In the genomic region with DNA sequence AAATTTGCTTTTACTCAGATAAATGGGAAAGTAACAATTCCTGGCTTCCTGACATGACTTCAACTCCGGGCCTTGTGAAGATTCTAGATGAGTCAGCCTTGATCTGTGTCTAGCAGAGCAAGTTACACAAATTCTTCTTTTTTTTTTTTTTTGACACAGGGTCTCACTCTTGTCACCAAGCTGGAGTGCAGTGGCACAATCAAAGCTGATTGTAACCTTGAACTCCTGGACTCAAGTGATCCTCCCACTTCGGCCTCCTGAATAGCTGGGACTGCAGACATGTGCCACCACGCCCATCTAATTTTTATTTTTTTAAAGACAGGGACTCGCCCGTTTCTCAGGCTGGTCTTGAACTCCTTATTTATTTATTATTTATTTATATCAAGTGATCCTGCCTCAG, we compare ENCODE assay signal across 1 cellular context.
TF ChIP-seq lines count a peak whose summit lies in the region.

No MANE protein-coding gene starts in this region.

TF ChIP-seq in HepG2, 621 proteins besides CTCF, POLR2A, EP300 and RAD21 (continued from another document and continues in another):
- TF ChIP-seq, protein P1, sequence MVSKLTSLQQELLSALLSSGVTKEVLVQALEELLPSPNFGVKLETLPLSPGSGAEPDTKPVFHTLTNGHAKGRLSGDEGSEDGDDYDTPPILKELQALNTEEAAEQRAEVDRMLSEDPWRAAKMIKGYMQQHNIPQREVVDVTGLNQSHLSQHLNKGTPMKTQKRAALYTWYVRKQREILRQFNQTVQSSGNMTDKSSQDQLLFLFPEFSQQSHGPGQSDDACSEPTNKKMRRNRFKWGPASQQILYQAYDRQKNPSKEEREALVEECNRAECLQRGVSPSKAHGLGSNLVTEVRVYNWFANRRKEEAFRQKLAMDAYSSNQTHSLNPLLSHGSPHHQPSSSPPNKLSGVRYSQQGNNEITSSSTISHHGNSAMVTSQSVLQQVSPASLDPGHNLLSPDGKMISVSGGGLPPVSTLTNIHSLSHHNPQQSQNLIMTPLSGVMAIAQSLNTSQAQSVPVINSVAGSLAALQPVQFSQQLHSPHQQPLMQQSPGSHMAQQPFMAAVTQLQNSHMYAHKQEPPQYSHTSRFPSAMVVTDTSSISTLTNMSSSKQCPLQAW (CRISPR knock-in tag; IDR thresholded peaks at IDR 0.05), result peak; percentile 49; the same call in 1 of the 2 replicates
- TF ChIP-seq ZNF777 (CRISPR knock-in tag; IDR thresholded peaks at IDR 0.05), result no peak
- no peak for TF ChIP-seq CREB1 (IDR thresholded peaks at IDR 0.05)
- peak; percentile 61 for TF ChIP-seq CREB1 (CRISPR knock-in tag; IDR thresholded peaks at IDR 0.05)
- TF ChIP-seq ZNF572 (CRISPR knock-in tag; IDR thresholded peaks at IDR 0.05), result no peak
- no peak for TF ChIP-seq RFX5 (IDR thresholded peaks at IDR 0.05; ENCODE audit: low read depth, low read length)
- peak; percentile 89 for TF ChIP-seq MED1 (CRISPR knock-in tag; IDR thresholded peaks at IDR 0.05)
- TF ChIP-seq, protein P2, sequence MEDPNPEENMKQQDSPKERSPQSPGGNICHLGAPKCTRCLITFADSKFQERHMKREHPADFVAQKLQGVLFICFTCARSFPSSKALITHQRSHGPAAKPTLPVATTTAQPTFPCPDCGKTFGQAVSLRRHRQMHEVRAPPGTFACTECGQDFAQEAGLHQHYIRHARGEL (CRISPR knock-in tag; IDR thresholded peaks at IDR 0.05), result no peak
- TF ChIP-seq ZNF570 (CRISPR knock-in tag; IDR thresholded peaks at IDR 0.05; ENCODE audit: borderline replicate concordance), result no peak
- TF ChIP-seq KAT8 (CRISPR knock-in tag; IDR thresholded peaks at IDR 0.05), result peak; percentile 67
- TF ChIP-seq RBAK (CRISPR knock-in tag; IDR thresholded peaks at IDR 0.05), result no peak
- TF ChIP-seq XBP1 (CRISPR knock-in tag; IDR thresholded peaks at IDR 0.05), result no peak
- no peak for TF ChIP-seq MTF2 (CRISPR knock-in tag; IDR thresholded peaks at IDR 0.05; ENCODE audit: borderline replicate concordance)
- TF ChIP-seq ZNF235 (CRISPR knock-in tag; IDR thresholded peaks at IDR 0.05; ENCODE audit: borderline replicate concordance), result no peak
- TF ChIP-seq, protein P3, sequence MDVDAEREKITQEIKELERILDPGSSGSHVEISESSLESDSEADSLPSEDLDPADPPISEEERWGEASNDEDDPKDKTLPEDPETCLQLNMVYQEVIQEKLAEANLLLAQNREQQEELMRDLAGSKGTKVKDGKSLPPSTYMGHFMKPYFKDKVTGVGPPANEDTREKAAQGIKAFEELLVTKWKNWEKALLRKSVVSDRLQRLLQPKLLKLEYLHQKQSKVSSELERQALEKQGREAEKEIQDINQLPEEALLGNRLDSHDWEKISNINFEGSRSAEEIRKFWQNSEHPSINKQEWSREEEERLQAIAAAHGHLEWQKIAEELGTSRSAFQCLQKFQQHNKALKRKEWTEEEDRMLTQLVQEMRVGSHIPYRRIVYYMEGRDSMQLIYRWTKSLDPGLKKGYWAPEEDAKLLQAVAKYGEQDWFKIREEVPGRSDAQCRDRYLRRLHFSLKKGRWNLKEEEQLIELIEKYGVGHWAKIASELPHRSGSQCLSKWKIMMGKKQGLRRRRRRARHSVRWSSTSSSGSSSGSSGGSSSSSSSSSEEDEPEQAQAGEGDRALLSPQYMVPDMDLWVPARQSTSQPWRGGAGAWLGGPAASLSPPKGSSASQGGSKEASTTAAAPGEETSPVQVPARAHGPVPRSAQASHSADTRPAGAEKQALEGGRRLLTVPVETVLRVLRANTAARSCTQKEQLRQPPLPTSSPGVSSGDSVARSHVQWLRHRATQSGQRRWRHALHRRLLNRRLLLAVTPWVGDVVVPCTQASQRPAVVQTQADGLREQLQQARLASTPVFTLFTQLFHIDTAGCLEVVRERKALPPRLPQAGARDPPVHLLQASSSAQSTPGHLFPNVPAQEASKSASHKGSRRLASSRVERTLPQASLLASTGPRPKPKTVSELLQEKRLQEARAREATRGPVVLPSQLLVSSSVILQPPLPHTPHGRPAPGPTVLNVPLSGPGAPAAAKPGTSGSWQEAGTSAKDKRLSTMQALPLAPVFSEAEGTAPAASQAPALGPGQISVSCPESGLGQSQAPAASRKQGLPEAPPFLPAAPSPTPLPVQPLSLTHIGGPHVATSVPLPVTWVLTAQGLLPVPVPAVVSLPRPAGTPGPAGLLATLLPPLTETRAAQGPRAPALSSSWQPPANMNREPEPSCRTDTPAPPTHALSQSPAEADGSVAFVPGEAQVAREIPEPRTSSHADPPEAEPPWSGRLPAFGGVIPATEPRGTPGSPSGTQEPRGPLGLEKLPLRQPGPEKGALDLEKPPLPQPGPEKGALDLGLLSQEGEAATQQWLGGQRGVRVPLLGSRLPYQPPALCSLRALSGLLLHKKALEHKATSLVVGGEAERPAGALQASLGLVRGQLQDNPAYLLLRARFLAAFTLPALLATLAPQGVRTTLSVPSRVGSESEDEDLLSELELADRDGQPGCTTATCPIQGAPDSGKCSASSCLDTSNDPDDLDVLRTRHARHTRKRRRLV (CRISPR knock-in tag; IDR thresholded peaks at IDR 0.05), result no peak
- TF ChIP-seq GATA4 (IDR thresholded peaks at IDR 0.05; ENCODE audit: borderline replicate concordance, low read depth), result peak; percentile 32; the same call in 1 of the 2 replicates
- TF ChIP-seq, protein P4, sequence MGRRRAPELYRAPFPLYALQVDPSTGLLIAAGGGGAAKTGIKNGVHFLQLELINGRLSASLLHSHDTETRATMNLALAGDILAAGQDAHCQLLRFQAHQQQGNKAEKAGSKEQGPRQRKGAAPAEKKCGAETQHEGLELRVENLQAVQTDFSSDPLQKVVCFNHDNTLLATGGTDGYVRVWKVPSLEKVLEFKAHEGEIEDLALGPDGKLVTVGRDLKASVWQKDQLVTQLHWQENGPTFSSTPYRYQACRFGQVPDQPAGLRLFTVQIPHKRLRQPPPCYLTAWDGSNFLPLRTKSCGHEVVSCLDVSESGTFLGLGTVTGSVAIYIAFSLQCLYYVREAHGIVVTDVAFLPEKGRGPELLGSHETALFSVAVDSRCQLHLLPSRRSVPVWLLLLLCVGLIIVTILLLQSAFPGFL (CRISPR knock-in tag; IDR thresholded peaks at IDR 0.05), result no peak
- TF ChIP-seq, protein P5, sequence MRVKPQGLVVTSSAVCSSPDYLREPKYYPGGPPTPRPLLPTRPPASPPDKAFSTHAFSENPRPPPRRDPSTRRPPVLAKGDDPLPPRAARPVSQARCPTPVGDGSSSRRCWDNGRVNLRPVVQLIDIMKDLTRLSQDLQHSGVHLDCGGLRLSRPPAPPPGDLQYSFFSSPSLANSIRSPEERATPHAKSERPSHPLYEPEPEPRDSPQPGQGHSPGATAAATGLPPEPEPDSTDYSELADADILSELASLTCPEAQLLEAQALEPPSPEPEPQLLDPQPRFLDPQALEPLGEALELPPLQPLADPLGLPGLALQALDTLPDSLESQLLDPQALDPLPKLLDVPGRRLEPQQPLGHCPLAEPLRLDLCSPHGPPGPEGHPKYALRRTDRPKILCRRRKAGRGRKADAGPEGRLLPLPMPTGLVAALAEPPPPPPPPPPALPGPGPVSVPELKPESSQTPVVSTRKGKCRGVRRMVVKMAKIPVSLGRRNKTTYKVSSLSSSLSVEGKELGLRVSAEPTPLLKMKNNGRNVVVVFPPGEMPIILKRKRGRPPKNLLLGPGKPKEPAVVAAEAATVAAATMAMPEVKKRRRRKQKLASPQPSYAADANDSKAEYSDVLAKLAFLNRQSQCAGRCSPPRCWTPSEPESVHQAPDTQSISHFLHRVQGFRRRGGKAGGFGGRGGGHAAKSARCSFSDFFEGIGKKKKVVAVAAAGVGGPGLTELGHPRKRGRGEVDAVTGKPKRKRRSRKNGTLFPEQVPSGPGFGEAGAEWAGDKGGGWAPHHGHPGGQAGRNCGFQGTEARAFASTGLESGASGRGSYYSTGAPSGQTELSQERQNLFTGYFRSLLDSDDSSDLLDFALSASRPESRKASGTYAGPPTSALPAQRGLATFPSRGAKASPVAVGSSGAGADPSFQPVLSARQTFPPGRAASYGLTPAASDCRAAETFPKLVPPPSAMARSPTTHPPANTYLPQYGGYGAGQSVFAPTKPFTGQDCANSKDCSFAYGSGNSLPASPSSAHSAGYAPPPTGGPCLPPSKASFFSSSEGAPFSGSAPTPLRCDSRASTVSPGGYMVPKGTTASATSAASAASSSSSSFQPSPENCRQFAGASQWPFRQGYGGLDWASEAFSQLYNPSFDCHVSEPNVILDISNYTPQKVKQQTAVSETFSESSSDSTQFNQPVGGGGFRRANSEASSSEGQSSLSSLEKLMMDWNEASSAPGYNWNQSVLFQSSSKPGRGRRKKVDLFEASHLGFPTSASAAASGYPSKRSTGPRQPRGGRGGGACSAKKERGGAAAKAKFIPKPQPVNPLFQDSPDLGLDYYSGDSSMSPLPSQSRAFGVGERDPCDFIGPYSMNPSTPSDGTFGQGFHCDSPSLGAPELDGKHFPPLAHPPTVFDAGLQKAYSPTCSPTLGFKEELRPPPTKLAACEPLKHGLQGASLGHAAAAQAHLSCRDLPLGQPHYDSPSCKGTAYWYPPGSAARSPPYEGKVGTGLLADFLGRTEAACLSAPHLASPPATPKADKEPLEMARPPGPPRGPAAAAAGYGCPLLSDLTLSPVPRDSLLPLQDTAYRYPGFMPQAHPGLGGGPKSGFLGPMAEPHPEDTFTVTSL (CRISPR knock-in tag; IDR thresholded peaks at IDR 0.05; ENCODE audit: borderline replicate concordance), result peak; percentile 96
- TF ChIP-seq, protein P6, sequence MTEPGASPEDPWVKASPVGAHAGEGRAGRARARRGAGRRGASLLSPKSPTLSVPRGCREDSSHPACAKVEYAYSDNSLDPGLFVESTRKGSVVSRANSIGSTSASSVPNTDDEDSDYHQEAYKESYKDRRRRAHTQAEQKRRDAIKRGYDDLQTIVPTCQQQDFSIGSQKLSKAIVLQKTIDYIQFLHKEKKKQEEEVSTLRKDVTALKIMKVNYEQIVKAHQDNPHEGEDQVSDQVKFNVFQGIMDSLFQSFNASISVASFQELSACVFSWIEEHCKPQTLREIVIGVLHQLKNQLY (CRISPR knock-in tag; IDR thresholded peaks at IDR 0.05), result peak; percentile 26; the same call in 1 of the 2 replicates
- no peak for TF ChIP-seq PHB2 (IDR thresholded peaks at IDR 0.05; ENCODE audit: partially characterized antibody)
- TF ChIP-seq, protein P7, sequence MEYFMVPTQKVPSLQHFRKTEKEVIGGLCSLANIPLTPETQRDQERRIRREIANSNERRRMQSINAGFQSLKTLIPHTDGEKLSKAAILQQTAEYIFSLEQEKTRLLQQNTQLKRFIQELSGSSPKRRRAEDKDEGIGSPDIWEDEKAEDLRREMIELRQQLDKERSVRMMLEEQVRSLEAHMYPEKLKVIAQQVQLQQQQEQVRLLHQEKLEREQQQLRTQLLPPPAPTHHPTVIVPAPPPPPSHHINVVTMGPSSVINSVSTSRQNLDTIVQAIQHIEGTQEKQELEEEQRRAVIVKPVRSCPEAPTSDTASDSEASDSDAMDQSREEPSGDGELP (IDR thresholded peaks at IDR 0.05; ENCODE audit: borderline replicate concordance, low read depth), result peak; percentile 54; the same call in 1 of the 2 replicates
- TF ChIP-seq, protein P8, sequence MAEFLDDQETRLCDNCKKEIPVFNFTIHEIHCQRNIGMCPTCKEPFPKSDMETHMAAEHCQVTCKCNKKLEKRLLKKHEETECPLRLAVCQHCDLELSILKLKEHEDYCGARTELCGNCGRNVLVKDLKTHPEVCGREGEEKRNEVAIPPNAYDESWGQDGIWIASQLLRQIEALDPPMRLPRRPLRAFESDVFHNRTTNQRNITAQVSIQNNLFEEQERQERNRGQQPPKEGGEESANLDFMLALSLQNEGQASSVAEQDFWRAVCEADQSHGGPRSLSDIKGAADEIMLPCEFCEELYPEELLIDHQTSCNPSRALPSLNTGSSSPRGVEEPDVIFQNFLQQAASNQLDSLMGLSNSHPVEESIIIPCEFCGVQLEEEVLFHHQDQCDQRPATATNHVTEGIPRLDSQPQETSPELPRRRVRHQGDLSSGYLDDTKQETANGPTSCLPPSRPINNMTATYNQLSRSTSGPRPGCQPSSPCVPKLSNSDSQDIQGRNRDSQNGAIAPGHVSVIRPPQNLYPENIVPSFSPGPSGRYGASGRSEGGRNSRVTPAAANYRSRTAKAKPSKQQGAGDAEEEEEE (CRISPR knock-in tag; IDR thresholded peaks at IDR 0.05; ENCODE audit: borderline replicate concordance), result no peak
- no peak for TF ChIP-seq ZNF225 (CRISPR knock-in tag; IDR thresholded peaks at IDR 0.05)
- TF ChIP-seq KLF12 (CRISPR knock-in tag; IDR thresholded peaks at IDR 0.05; ENCODE audit: borderline replicate concordance), result peak; percentile 77; the same call in 1 of the 2 replicates
- TF ChIP-seq CHCHD3 (CRISPR knock-in tag; IDR thresholded peaks at IDR 0.05), result no peak
- TF ChIP-seq ZNF83 (CRISPR knock-in tag; IDR thresholded peaks at IDR 0.05; ENCODE audit: borderline replicate concordance), result no peak
- TF ChIP-seq ATF7 (IDR thresholded peaks at IDR 0.05), result no peak
- no peak for TF ChIP-seq ATF7 (CRISPR knock-in tag; IDR thresholded peaks at IDR 0.05)
- no peak for TF ChIP-seq PCBP2 (optimal IDR thresholded peaks at IDR 0.05; ENCODE audit: low read depth, low read length, poor library complexity, severe bottlenecking)
- TF ChIP-seq XRCC5 (optimal IDR thresholded peaks at IDR 0.05; ENCODE audit: low read length), result peak; percentile 57
- TF ChIP-seq FOXP1 (IDR thresholded peaks at IDR 0.05), result no peak
- TF ChIP-seq FOXP1 (CRISPR knock-in tag; IDR thresholded peaks at IDR 0.05), result peak; percentile 63; the same call in 1 of the 2 replicates
- no peak for TF ChIP-seq TRIM24 (CRISPR knock-in tag; IDR thresholded peaks at IDR 0.05)
- TF ChIP-seq GFI1 (CRISPR knock-in tag; IDR thresholded peaks at IDR 0.05; ENCODE audit: borderline replicate concordance), result peak; percentile 99
- TF ChIP-seq, protein P9, sequence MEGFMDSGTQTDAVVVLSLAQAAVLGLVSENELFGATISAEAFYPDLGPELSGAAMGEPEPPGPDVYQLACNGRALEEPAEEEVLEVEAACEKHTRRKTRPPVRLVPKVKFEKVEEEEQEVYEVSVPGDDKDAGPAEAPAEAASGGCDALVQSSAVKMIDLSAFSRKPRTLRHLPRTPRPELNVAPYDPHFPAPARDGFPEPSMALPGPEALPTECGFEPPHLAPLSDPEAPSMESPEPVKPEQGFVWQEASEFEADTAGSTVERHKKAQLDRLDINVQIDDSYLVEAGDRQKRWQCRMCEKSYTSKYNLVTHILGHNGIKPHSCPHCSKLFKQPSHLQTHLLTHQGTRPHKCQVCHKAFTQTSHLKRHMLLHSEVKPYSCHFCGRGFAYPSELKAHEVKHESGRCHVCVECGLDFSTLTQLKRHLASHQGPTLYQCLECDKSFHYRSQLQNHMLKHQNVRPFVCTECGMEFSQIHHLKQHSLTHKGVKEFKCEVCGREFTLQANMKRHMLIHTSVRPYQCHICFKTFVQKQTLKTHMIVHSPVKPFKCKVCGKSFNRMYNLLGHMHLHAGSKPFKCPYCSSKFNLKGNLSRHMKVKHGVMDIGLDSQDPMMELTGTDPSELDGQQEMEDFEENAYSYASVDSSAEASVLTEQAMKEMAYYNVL (CRISPR knock-in tag; IDR thresholded peaks at IDR 0.05; ENCODE audit: borderline replicate concordance), result peak; percentile 42; the same call in 1 of the 2 replicates
- no peak for TF ChIP-seq YY1 (IDR thresholded peaks at IDR 0.05; ENCODE audit: insufficient read depth, insufficient replicate concordance, low read depth, low read length)
- no peak for TF ChIP-seq U2AF2 (IDR thresholded peaks at IDR 0.05; ENCODE audit: low read depth, low read length)
- TF ChIP-seq GPN1 (CRISPR knock-in tag; IDR thresholded peaks at IDR 0.05; ENCODE audit: borderline replicate concordance), result no peak
- TF ChIP-seq ZNF354B (CRISPR knock-in tag; IDR thresholded peaks at IDR 0.05), result no peak
